Comparison of ENCODE assay signal across 16 cellular contexts in genomic region chr12:122013136-122013535, GRCh38.
"Had no signal": no experiment of that assay in that cellular context is flagged by ENCODE, and none has a peak within 500 bp of the region (broad histone marks: within the 10 kb centered on the region; RNA-seq: fewer than 3 reads in every experiment).

No MANE protein-coding gene starts in this region.

- H3K4me1 Mint-ChIP-seq: immature natural killer cell had no signal

- H3K27me3 ChIP-seq: adrenal gland, colonic mucosa, neutrophil, right atrium auricular region, suprapubic skin had no signal

- DNase-seq: activated naive CD4-positive, alpha-beta T cell treated with Interleukin-2 at 50 U/mL for 16 hours; activated T-cell treated with anti-CD3 and anti-CD28 coated beads, Interleukin-2, amount 50 U/mL, for 4 hours; adrenal gland; colonic mucosa; esophagus squamous epithelium; foreskin fibroblast; immature natural killer cell; left cardiac atrium; midbrain; stimulated activated naive CD4-positive, alpha-beta T cell had no signal

- H3K27ac ChIP-seq: adrenal gland, colonic mucosa, esophagus squamous epithelium, neutrophil, right atrium auricular region, skin epidermis, suprapubic skin had no signal

- H3K9me3 ChIP-seq: adrenal gland, colonic mucosa, suprapubic skin had no signal

- H3K9me3 Mint-ChIP-seq: immature natural killer cell, type B pancreatic cell had no signal

- H3K4me3 Mint-ChIP-seq: activated T-cell treated with anti-CD3 and anti-CD28 coated beads, Interleukin-2, amount 50 U/mL, for 4 hours; immature natural killer cell; type B pancreatic cell had no signal

- H3K4me3 ChIP-seq: adrenal gland, colonic mucosa, esophagus squamous epithelium, lung, right atrium auricular region, skin epidermis, suprapubic skin had no signal

- H3K36me3 ChIP-seq: adrenal gland, colonic mucosa, esophagus squamous epithelium, neutrophil, right atrium auricular region, suprapubic skin had no signal

- H3K36me3 Mint-ChIP-seq: immature natural killer cell, type B pancreatic cell had no signal

- ATAC-seq: activated T-cell treated with anti-CD3 and anti-CD28 coated beads, Interleukin-2, amount 50 U/mL, for 4 hours; left cardiac atrium had no signal

- H3K27ac Mint-ChIP-seq: immature natural killer cell, type B pancreatic cell had no signal

- H3K4me1 ChIP-seq: adrenal gland, colonic mucosa, esophagus squamous epithelium, right atrium auricular region, suprapubic skin had no signal
